22 cellular contexts compared by ENCODE assay signal in genomic region chr16:64841482-64841881, GRCh38.
"Had no signal": no experiment of that assay in that cellular context is flagged by ENCODE, and none has a peak within 500 bp of the region (broad histone marks: within the 10 kb centered on the region; RNA-seq: fewer than 3 reads in every experiment).

No MANE protein-coding gene starts in this region.

- H3K27me3 Mint-ChIP-seq: naive B cell had no signal

- H3K4me3 ChIP-seq: hepatocyte, psoas muscle, right lobe of liver, suprapubic skin, thyroid gland had no signal

- DNase-seq: dermis blood vessel endothelial cell; erythroblast; foreskin melanocyte; head of caudate nucleus; kidney glomerular epithelial cell; mesendoderm; naive B cell; psoas muscle; retina; right lobe of liver; stimulated activated CD4-positive, alpha-beta T cell treated with anti-CD3 and anti-CD28 coated beads, Interleukin-4, amount 100 ng/mL, for 1 hour; stimulated activated CD8-positive, alpha-beta memory T cell treated with anti-CD3 and anti-CD28 coated beads, Interleukin-4, amount 100 ng/mL, for 48 hours; stimulated activated naive CD8-positive, alpha-beta T cell treated with anti-CD3 and anti-CD28 coated beads, Interleukin-15, Interleukin-2, amounts not matched to agents 100 U/mL and 50 U/mL, for 24 hours had no signal

- H3K36me3 ChIP-seq: neutrophil, right lobe of liver, suprapubic skin, thyroid gland had no signal

- H3K27ac ChIP-seq: hepatocyte, neutrophil, psoas muscle, right lobe of liver, suprapubic skin, thyroid gland had no signal

- H3K36me3 Mint-ChIP-seq: naive B cell; stimulated activated effector memory CD8-positive, alpha-beta T cell treated with anti-CD3 and anti-CD28 coated beads, Interleukin-12 subunit alpha, Interleukin-12 subunit beta, amount 100 ng/mL, for 72 hours; type B pancreatic cell had no signal

- ATAC-seq: psoas muscle; right lobe of liver; stimulated activated effector memory CD8-positive, alpha-beta T cell treated with anti-CD3 and anti-CD28 coated beads, Interleukin-12 subunit alpha, Interleukin-12 subunit beta, amount 100 ng/mL, for 72 hours; stimulated activated naive CD8-positive, alpha-beta T cell treated with anti-CD3 and anti-CD28 coated beads, Interleukin-15, Interleukin-2, amounts not matched to agents 100 U/mL and 50 U/mL, for 24 hours had no signal

- H3K27ac Mint-ChIP-seq: stimulated activated effector memory CD8-positive, alpha-beta T cell treated with anti-CD3 and anti-CD28 coated beads, Interleukin-12 subunit alpha, Interleukin-12 subunit beta, amount 100 ng/mL, for 72 hours; type B pancreatic cell had no signal

- H3K27me3 ChIP-seq: hepatocyte, neutrophil, right lobe of liver, suprapubic skin, thyroid gland had no signal

- H3K4me3 Mint-ChIP-seq: naive B cell; stimulated activated effector memory CD8-positive, alpha-beta T cell treated with anti-CD3 and anti-CD28 coated beads, Interleukin-12 subunit alpha, Interleukin-12 subunit beta, amount 100 ng/mL, for 72 hours; type B pancreatic cell had no signal

- H3K4me1 Mint-ChIP-seq: naive B cell; stimulated activated effector memory CD8-positive, alpha-beta T cell treated with anti-CD3 and anti-CD28 coated beads, Interleukin-12 subunit alpha, Interleukin-12 subunit beta, amount 100 ng/mL, for 72 hours had no signal

- FAIRE-seq: endothelial cell of umbilical vein, islet of Langerhans, urothelium cell line had no signal
